Comparison of ENCODE assay signal across 13 cellular contexts in genomic region chr1:9630331-9631081, GRCh38.
DNase-seq lines count a peak whose midpoint lies in the region; ATAC-seq lines count a peak whose summit lies in the region.
"Had no signal": no experiment of that assay in that cellular context is flagged by ENCODE, and none has a peak within 500 bp of the region (broad histone marks: within the 10 kb centered on the region; RNA-seq: fewer than 3 reads in every experiment).

No MANE protein-coding gene starts in this region.

- H3K9ac ChIP-seq in rectal smooth muscle tissue (ENCODE audit: low read length), result peak overlapping the region; percentile 4

- no peaks in the 10 kb centered on the region for H3K27me3 Mint-ChIP-seq in activated naive CD8-positive, alpha-beta T cell

- H3K27ac Mint-ChIP-seq in activated naive CD8-positive, alpha-beta T cell, result peak overlapping the region; percentile 98

- no peak overlapping the region for H3K27ac ChIP-seq in rectal smooth muscle tissue (ENCODE audit: low read depth, low read length)

- no peaks in the 10 kb centered on the region for H3K4me1 ChIP-seq in rectal smooth muscle tissue (ENCODE audit: control insufficient read depth, insufficient read depth, low read length)

- peak overlapping the region; percentile 99 for H3K4me3 Mint-ChIP-seq in activated naive CD8-positive, alpha-beta T cell

- no peak for ATAC-seq in GM19452 (IDR thresholded peaks at IDR 0.05; ENCODE audit: unreplicated experiment)
- no peak for ATAC-seq in GM18870 (IDR thresholded peaks at IDR 0.05; ENCODE audit: unreplicated experiment)

- H3K4me3 ChIP-seq in rectal smooth muscle tissue (ENCODE audit: low read length), result peak overlapping the region; percentile 57
- H3K4me3 ChIP-seq: HAP-1, MG63 had no signal

- peaks cover 5% of the 10 kb centered on the region for H3K36me3 Mint-ChIP-seq in activated naive CD8-positive, alpha-beta T cell

- peaks cover 79% of the 10 kb centered on the region for H3K4me1 Mint-ChIP-seq in activated naive CD8-positive, alpha-beta T cell (ENCODE audit: low read depth)

- H3K36me3 ChIP-seq in rectal smooth muscle tissue (ENCODE audit: control insufficient read depth, insufficient read depth, low read length), result no peaks in the 10 kb centered on the region
- H3K36me3 ChIP-seq: HAP-1, MG63 had no signal

- DNase-seq in NK-92 treated with Interleukin-12 subunit alpha and Interleukin-12 subunit beta, amount 100 ng/mL, for 24 hours (lab: John Stamatoyannopoulos, UW), result peak; percentile 48
- DNase-seq in NK-92 (lab: John Stamatoyannopoulos, UW; ENCODE audit: unreplicated experiment) (no peak), NOMO-1 treated with DMSO at 0.1 percent for 48 hours (lab: John Stamatoyannopoulos, UW; ENCODE audit: unreplicated experiment) (peak; percentile 23), NCI-H510A (lab: John Stamatoyannopoulos, UW) (no peak)
- DNase-seq: 8988T, MG63, midbrain, NCI-H524 treated with DMSO at 0.1 percent for 48 hours had no signal

- no peaks in the 10 kb centered on the region for H3K9me3 Mint-ChIP-seq in activated naive CD8-positive, alpha-beta T cell (ENCODE audit: low read depth)

- H3K27me3 ChIP-seq in rectal smooth muscle tissue (ENCODE audit: control insufficient read depth, insufficient read depth, low read length), result peaks cover 2% of the 10 kb centered on the region
- H3K27me3 ChIP-seq: MG63 had no signal

Comparison
In these comparisons a context has a peak if more than half of its experiments do, and no peak if none do; other contexts are left out.
1. DNase-seq: peak in NK-92 treated with Interleukin-12 subunit alpha and Interleukin-12 subunit beta, amount 100 ng/mL, for 24 hours (single experiment) and NOMO-1 treated with DMSO at 0.1 percent for 48 hours (single experiment); none in NK-92 (single experiment) and NCI-H510A (single experiment).